Comparison of ENCODE assay signal across 9 cellular contexts in genomic region chr12:68587448-68587873, GRCh38. TPM values are rescaled to one million over a fixed set of nuclear protein-coding genes. Genes with fewer than 3 reads are reported as not detected.
DNase-seq lines count a peak whose midpoint lies in the region; ATAC-seq and TF ChIP-seq lines count a peak whose summit lies in the region.
"Had no signal": no experiment of that assay in that cellular context is flagged by ENCODE, and none has a peak within 500 bp of the region (broad histone marks: within the 10 kb centered on the region; RNA-seq: fewer than 3 reads in every experiment).

No MANE protein-coding gene starts in this region.

- TF ChIP-seq CTCF in upper lobe of right lung (IDR thresholded peaks at IDR 0.05) = no peak

- H3K36me3 Mint-ChIP-seq in activated T-helper 2 cell treated with anti-CD3 and anti-CD28 coated beads, Interferon-gamma antibody, Interleukin-2, Interleukin-4, amounts not matched to agents 10 μg/mL and 5 μg/mL and 100 μg/mL, durations not matched to agents 14 hours and 24 hours and 36 hours (ENCODE audit: low read depth) = peaks cover 22% of the 10 kb centered on the region

- peaks cover 27% of the 10 kb centered on the region for H3K4me1 Mint-ChIP-seq in activated T-helper 2 cell treated with anti-CD3 and anti-CD28 coated beads, Interferon-gamma antibody, Interleukin-2, Interleukin-4, amounts not matched to agents 10 μg/mL and 5 μg/mL and 100 μg/mL, durations not matched to agents 14 hours and 24 hours and 36 hours (ENCODE audit: low read depth)

- peak; percentile 71 for ATAC-seq in HG03520 (IDR thresholded peaks at IDR 0.05; ENCODE audit: unreplicated experiment)
- ATAC-seq in upper lobe of right lung = peak; percentile 67

- DNase-seq in activated effector memory CD4-positive, alpha-beta T cell treated with Interleukin-2 at 50 U/mL for 16 hours = peak; percentile 2
- DNase-seq in activated effector memory CD4-positive, alpha-beta T cell treated with anti-CD3 and anti-CD28 coated beads, Interleukin-2, amount 50 U/mL, for 16 hours = no peak
- peak; percentile 40 for DNase-seq in activated T-helper 2 cell treated with anti-CD3 and anti-CD28 coated beads, Interferon-gamma antibody, Interleukin-2, Interleukin-4, amounts not matched to agents 10 μg/mL and 5 μg/mL and 100 μg/mL, durations not matched to agents 14 hours and 24 hours and 36 hours (ENCODE audit: low spot score)
- DNase-seq in upper lobe of right lung (no peak), SHP77 (lab: John Stamatoyannopoulos, UW) (no peak), NCI-H187 (lab: John Stamatoyannopoulos, UW) (no peak), NCI-H510A (lab: John Stamatoyannopoulos, UW) (no peak)
- DNase-seq: C1 segment of cervical spinal cord had no signal

- H3K4me3 ChIP-seq in upper lobe of right lung = no peak overlapping the region

- H3K4me3 Mint-ChIP-seq in activated T-helper 2 cell treated with anti-CD3 and anti-CD28 coated beads, Interferon-gamma antibody, Interleukin-2, Interleukin-4, amounts not matched to agents 10 μg/mL and 5 μg/mL and 100 μg/mL, durations not matched to agents 14 hours and 24 hours and 36 hours (ENCODE audit: low read depth) = no peak overlapping the region

- no peaks in the 10 kb centered on the region for H3K36me3 ChIP-seq in upper lobe of right lung

- peak overlapping the region; percentile 76 for H3K27ac Mint-ChIP-seq in activated T-helper 2 cell treated with anti-CD3 and anti-CD28 coated beads, Interferon-gamma antibody, Interleukin-2, Interleukin-4, amounts not matched to agents 10 μg/mL and 5 μg/mL and 100 μg/mL, durations not matched to agents 14 hours and 24 hours and 36 hours

- no peak overlapping the region for H3K27ac ChIP-seq in upper lobe of right lung

- H3K4me1 ChIP-seq in upper lobe of right lung = no peaks in the 10 kb centered on the region

- no peaks in the 10 kb centered on the region for H3K27me3 Mint-ChIP-seq in activated T-helper 2 cell treated with anti-CD3 and anti-CD28 coated beads, Interferon-gamma antibody, Interleukin-2, Interleukin-4, amounts not matched to agents 10 μg/mL and 5 μg/mL and 100 μg/mL, durations not matched to agents 14 hours and 24 hours and 36 hours (ENCODE audit: low read depth)

- H3K9me3 ChIP-seq in upper lobe of right lung = peaks cover 5% of the 10 kb centered on the region

- intact Hi-C loops in activated T-helper 2 cell treated with anti-CD3 and anti-CD28 coated beads, Interferon-gamma antibody, Interleukin-2, Interleukin-4, amounts not matched to agents 10 μg/mL and 5 μg/mL and 100 μg/mL, durations not matched to agents 14 hours and 24 hours and 36 hours (cut with micrococcal nuclease) = loop anchor here (1.0 kb wide), 2 partner anchors 22 to 23 kb away; partner anchors contain the start of gene RAP1B
- intact Hi-C loops in upper lobe of right lung (cut with DNase I) = no loop called here

- no peaks in the 10 kb centered on the region for H3K27me3 ChIP-seq in upper lobe of right lung

- H3K9me3 Mint-ChIP-seq in activated T-helper 2 cell treated with anti-CD3 and anti-CD28 coated beads, Interferon-gamma antibody, Interleukin-2, Interleukin-4, amounts not matched to agents 10 μg/mL and 5 μg/mL and 100 μg/mL, durations not matched to agents 14 hours and 24 hours and 36 hours = peaks cover 23% of the 10 kb centered on the region

RNA-seq across cellular contexts. Expression of gene RAP1B, which starts 23.2 kb away (rescaled TPM):
- total RNA-seq in activated T-helper 2 cell treated with anti-CD3 and anti-CD28 coated beads, Interferon-gamma antibody, Interleukin-2, Interleukin-4, amounts not matched to agents 10 μg/mL and 5 μg/mL and 100 μg/mL, durations not matched to agents 14 hours and 24 hours and 36 hours = 174 and 182 TPM in 2 replicates
- total RNA-seq in upper lobe of right lung = 158 TPM

Comparison
In these comparisons a context has a peak if more than half of its experiments do, and no peak if none do; other contexts are left out.
1. DNase-seq: peak in activated effector memory CD4-positive, alpha-beta T cell treated with Interleukin-2 at 50 U/mL for 16 hours (single experiment) and activated T-helper 2 cell treated with anti-CD3 and anti-CD28 coated beads, Interferon-gamma antibody, Interleukin-2, Interleukin-4, amounts not matched to agents 10 μg/mL and 5 μg/mL and 100 μg/mL, durations not matched to agents 14 hours and 24 hours and 36 hours (single experiment); none in activated effector memory CD4-positive, alpha-beta T cell treated with anti-CD3 and anti-CD28 coated beads, Interleukin-2, amount 50 U/mL, for 16 hours (single experiment), upper lobe of right lung (single experiment), SHP77 (0 of 2), NCI-H187 (0 of 2) and NCI-H510A (single experiment).